8 cellular contexts compared by ENCODE assay signal in the genomic region with DNA sequence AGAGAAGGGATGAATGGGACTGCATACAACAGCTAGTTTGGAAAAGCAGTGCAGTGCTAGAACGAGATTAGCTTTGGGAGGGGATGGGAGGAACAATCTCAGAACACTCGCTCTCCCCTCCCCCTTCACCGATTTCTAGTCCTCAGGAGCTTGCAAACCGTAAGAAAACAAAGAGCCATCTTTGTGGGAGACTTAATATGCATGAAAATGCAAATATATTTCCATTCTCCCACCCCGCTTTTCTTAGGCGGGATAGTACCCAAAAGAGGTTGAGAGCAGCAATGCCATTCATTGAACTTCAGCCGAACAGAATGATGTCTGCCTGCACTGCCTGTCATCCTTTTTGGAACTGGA. TPM values are rescaled to one million over a fixed set of nuclear protein-coding genes. Genes with fewer than 3 reads are reported as not detected.
DNase-seq lines count a peak whose midpoint lies in the region; ATAC-seq and TF ChIP-seq lines count a peak whose summit lies in the region.

No MANE protein-coding gene starts in this region.

- H3K9me2 ChIP-seq in OCI-LY1 (ENCODE audit: low read depth, low read length): no peaks in the 10 kb centered on the region

- no peak overlapping the region for H3K23ac ChIP-seq in trophoblast cell (ENCODE audit: low read length)

- H3K9me3 ChIP-seq in OCI-LY1 (ENCODE audit: low read length) (no peaks in the 10 kb centered on the region), esophagus (ENCODE audit: control insufficient read depth in 2 of 2, insufficient read depth in 1 of 2, low read depth in 1 of 2, low read length in 1 of 2) (no peaks in the 10 kb centered on the region), trophoblast cell (ENCODE audit: insufficient read depth, low read depth, low read length) (no peaks in the 10 kb centered on the region)

- no peak overlapping the region for H4K12ac ChIP-seq in trophoblast cell (ENCODE audit: low read depth, low read length)

- H4K8ac ChIP-seq in trophoblast cell (ENCODE audit: low read depth, low read length): no peak overlapping the region

- H4K20me1 ChIP-seq in OCI-LY1 (ENCODE audit: insufficient read depth, low read length): no peaks in the 10 kb centered on the region

- no peak for ATAC-seq in HG02981 (IDR thresholded peaks at IDR 0.05; ENCODE audit: unreplicated experiment)

- no peak overlapping the region for H4K91ac ChIP-seq in trophoblast cell (ENCODE audit: low read depth, low read length)

- H3K36me3 ChIP-seq in GM06990 (ENCODE audit: control insufficient read depth, insufficient read depth, low read length) (peaks cover 19% of the 10 kb centered on the region), OCI-LY1 (ENCODE audit: insufficient read depth, low read length) (peaks cover 44% of the 10 kb centered on the region), esophagus (ENCODE audit: control insufficient read depth in 2 of 2, insufficient read depth in 2 of 2, low read length in 1 of 2) (peaks cover 10% of the 10 kb centered on the region in 2 donors), trophoblast cell (ENCODE audit: control insufficient read depth in 1 of 2, insufficient read depth in 2 of 2, low read length in 2 of 2) (peaks cover 33 to 35% of the 10 kb centered on the region in 2 experiments)

- no peak for TF ChIP-seq CTCF in GM06990 (IDR thresholded peaks at IDR 0.05; ENCODE audit: insufficient read depth, low read length, poor library complexity, severe bottlenecking)
- no peak for TF ChIP-seq CTCF in OCI-LY1 (IDR thresholded peaks at IDR 0.05; ENCODE audit: low read length)

- peaks cover 10% of the 10 kb centered on the region for H3K79me1 ChIP-seq in trophoblast cell (ENCODE audit: low read length)

- peak overlapping the region; percentile 95 for H3K4ac ChIP-seq in trophoblast cell (ENCODE audit: low read depth, low read length)

- no peak overlapping the region for H2BK120ac ChIP-seq in trophoblast cell (ENCODE audit: insufficient read depth, low read length, poor library complexity)

- DNase-seq in GM06990 (ENCODE audit: extremely low read depth, insufficient read length): no peak
- no peak for DNase-seq in trophoblast cell
- no peak for DNase-seq in NCI-H128 (lab: John Stamatoyannopoulos, UW; ENCODE audit: unreplicated experiment)
- DNase-seq in COLO829 (ENCODE audit: low spot score): no peak
- DNase-seq in NCI-H1048 (lab: John Stamatoyannopoulos, UW): no peak

- H3K27me3 ChIP-seq in GM06990 (replicated peaks; ENCODE audit: control insufficient read depth, insufficient read depth, low read length) (no peaks in the 10 kb centered on the region), OCI-LY1 (ENCODE audit: insufficient read depth, low read length) (no peaks in the 10 kb centered on the region), esophagus (ENCODE audit: control insufficient read depth in 1 of 2, insufficient read depth in 2 of 2, low read length in 2 of 2) (no peaks in the 10 kb centered on the region), trophoblast cell (ENCODE audit: insufficient read depth, low read length) (no peaks in the 10 kb centered on the region)

- no peak overlapping the region for H2BK12ac ChIP-seq in trophoblast cell (ENCODE audit: low read length)

- H3K4me3 ChIP-seq in GM06990 (replicated peaks; ENCODE audit: low read depth, low read length) (peak overlapping the region; percentile 91), OCI-LY1 (ENCODE audit: low read depth, low read length, poor library complexity, severe bottlenecking) (peak overlapping the region; percentile 99), esophagus (ENCODE audit: low read depth in 1 of 2, low read length in 2 of 2) (peak overlapping the region; percentile 58 to 93), trophoblast cell (ENCODE audit: low read depth, low read length) (peak overlapping the region; percentile 97)

- peaks cover 23% of the 10 kb centered on the region for H3K79me2 ChIP-seq in OCI-LY1 (ENCODE audit: insufficient read depth, low read length)
- H3K79me2 ChIP-seq in trophoblast cell (ENCODE audit: control insufficient read depth, insufficient read depth, low read length, poor library complexity): peaks cover 14% of the 10 kb centered on the region

- no peak overlapping the region for H2AFZ ChIP-seq in OCI-LY1 (ENCODE audit: low read length)
- peak overlapping the region; percentile 38 for H2AFZ ChIP-seq in trophoblast cell (ENCODE audit: insufficient read depth, low read length, poor library complexity)

- H3K4me2 ChIP-seq in OCI-LY1 (ENCODE audit: low read length) (peak overlapping the region; percentile 92), trophoblast cell (ENCODE audit: low read length) (peak overlapping the region; percentile 71)

- no peak overlapping the region for H2BK5ac ChIP-seq in trophoblast cell (ENCODE audit: low read depth, low read length, poor library complexity)

- peak overlapping the region; percentile 99 for H3K9ac ChIP-seq in OCI-LY1 (ENCODE audit: low read length)
- H3K9ac ChIP-seq in trophoblast cell (ENCODE audit: low read length): peak overlapping the region; percentile 96

- H3K14ac ChIP-seq in trophoblast cell (ENCODE audit: low read length): no peak overlapping the region

- peak overlapping the region; percentile 69 for H3K27ac ChIP-seq in OCI-LY1 (ENCODE audit: low read depth, low read length, poor library complexity, severe bottlenecking)
- H3K27ac ChIP-seq in esophagus (ENCODE audit: low read depth in 2 of 2, low read length in 1 of 2): no peak overlapping the region
- no peak overlapping the region for H3K27ac ChIP-seq in trophoblast cell (ENCODE audit: low read depth, low read length)

- H2AK5ac ChIP-seq in trophoblast cell (ENCODE audit: low read length): no peak overlapping the region

- no peaks in the 10 kb centered on the region for H3F3A ChIP-seq in OCI-LY1 (ENCODE audit: insufficient read depth, low read length)

- H3K4me1 ChIP-seq in OCI-LY1 (ENCODE audit: insufficient read depth, low read length, severe bottlenecking): peaks cover 18% of the 10 kb centered on the region
- H3K4me1 ChIP-seq in esophagus (ENCODE audit: control insufficient read depth in 2 of 2, insufficient read depth in 2 of 2, low read length in 1 of 2): peaks cover 0 to 5% of the 10 kb centered on the region in 2 donors
- peaks cover 8 to 13% of the 10 kb centered on the region in 2 experiments for H3K4me1 ChIP-seq in trophoblast cell (ENCODE audit: control insufficient read depth in 1 of 2, insufficient read depth in 2 of 2, low read length in 2 of 2)

- H3K18ac ChIP-seq in trophoblast cell (ENCODE audit: low read length): peak overlapping the region; percentile 76

- 16 to 25% methylated on average over 7 of the region's 7 CpGs for WGBS in esophagus, 2 donors
- no CpG with 5 or more reads among the region's 7 CpGs for WGBS in trophoblast cell (ENCODE audit: extremely low coverage, insufficient coverage, insufficient read length)

RNA-seq across cellular contexts. Expression of gene SPINDOC, which starts 1.1 kb away (rescaled TPM):
- polyA plus RNA-seq in esophagus: 10 to 100 TPM in 1 of 2 donors, 1 to 10 TPM in 1; 5.9 to 10.2 TPM
- 47.1 and 48.8 TPM in 2 replicates for polyA plus RNA-seq in trophoblast cell (2013)

RNA-seq across cellular contexts. Expression of gene MARK2, which starts 24.6 kb away (rescaled TPM):
- polyA plus RNA-seq in esophagus: 10 to 100 TPM; 29.5 to 29.9 TPM
- polyA plus RNA-seq in trophoblast cell (2013): 67.3 and 70.2 TPM in 2 replicates

RNA-seq across cellular contexts. Expression of gene ZFTA, which starts 45.8 kb away (rescaled TPM):
- polyA plus RNA-seq in esophagus: 1 to 10 TPM; 2.6 to 3.3 TPM
- polyA plus RNA-seq in trophoblast cell (2013): 15.5 and 15.8 TPM in 2 replicates
